Comparison of ENCODE assay signal across 11 cellular contexts in the genomic region with DNA sequence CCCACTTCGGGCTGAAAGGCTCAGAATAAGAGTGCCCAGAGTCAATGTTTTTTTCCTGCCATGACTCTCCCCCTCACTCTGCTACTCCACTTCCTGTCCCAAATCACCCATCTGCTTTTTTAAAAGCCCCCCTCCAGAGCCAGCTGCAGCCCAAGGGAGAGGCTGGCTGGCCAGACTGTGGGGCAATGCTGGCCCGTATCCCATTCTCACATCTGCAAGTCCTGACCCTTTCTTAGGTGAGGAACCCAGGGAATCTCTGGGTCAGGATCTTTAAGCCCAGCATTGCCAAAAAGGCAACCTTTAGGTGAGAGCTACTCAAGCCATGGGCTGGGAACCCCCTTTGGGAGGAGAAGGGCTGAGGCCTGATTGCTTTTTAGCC. TPM values are rescaled to one million over a fixed set of nuclear protein-coding genes. Genes with fewer than 3 reads are reported as not detected.
DNase-seq lines count a peak whose midpoint lies in the region; ATAC-seq and TF ChIP-seq lines count a peak whose summit lies in the region.
"Had no signal": no experiment of that assay in that cellular context is flagged by ENCODE, and none has a peak within 500 bp of the region (broad histone marks: within the 10 kb centered on the region; RNA-seq: fewer than 3 reads in every experiment).

No MANE protein-coding gene starts in this region.

- no peaks in the 10 kb centered on the region for H3K9me2 ChIP-seq in Loucy (replicated peaks; ENCODE audit: low read depth, low read length)

- ATAC-seq in HG03280 (IDR thresholded peaks at IDR 0.05; ENCODE audit: unreplicated experiment) = no peak

- peaks cover 26% of the 10 kb centered on the region for H3K27me3 Mint-ChIP-seq in nephron (ENCODE audit: low read depth)

- 0 out of 2 replicates have a peak, but pooled peaks cover 2% of the 10 kb centered on the region for H3F3A ChIP-seq in Loucy (ENCODE audit: low read depth)

- no peaks in the 10 kb centered on the region for H3K9me3 Mint-ChIP-seq in nephron

- DNase-seq in dermis blood vessel endothelial cell (peak; percentile 37), NCI-H1436 treated with DMSO at 0.1 percent for 48 hours (lab: John Stamatoyannopoulos, UW) (no peak), NCI-H128 (lab: John Stamatoyannopoulos, UW; ENCODE audit: unreplicated experiment) (no peak)
- no peak for DNase-seq in effector CD4-positive, alpha-beta T cell
- DNase-seq: DND-41; foreskin melanocyte; stimulated activated CD4-positive, alpha-beta T cell treated with anti-CD3 and anti-CD28 coated beads, Interleukin-12 subunit alpha, Interleukin-12 subunit beta, amount 100 ng/mL, for 4 hours had no signal

- peak overlapping the region; percentile 68 to 92 (median 88) for H3K4me3 Mint-ChIP-seq in nephron

- no peak overlapping the region for H2AFZ ChIP-seq in Loucy (ENCODE audit: low read length)

- peaks cover 50% of the 10 kb centered on the region for H3K4me1 Mint-ChIP-seq in nephron

- H4K20me1 ChIP-seq in BLaER1 (no peaks in the 10 kb centered on the region), Loucy (ENCODE audit: insufficient read depth, low read length, poor library complexity, severe bottlenecking) (peaks cover 7% of the 10 kb centered on the region)

- no peak for TF ChIP-seq CTCF in Loucy (conservative IDR thresholded peaks at IDR 0.05; ENCODE audit: low read length)
- TF ChIP-seq CTCF in nephron (IDR thresholded peaks at IDR 0.05; ENCODE audit: unreplicated experiment in 3 of 3) = no peak

- peak overlapping the region; percentile 93 for H3K4me2 ChIP-seq in BLaER1
- peak overlapping the region; percentile 100 for H3K4me2 ChIP-seq in Loucy (ENCODE audit: low read depth, low read length, poor library complexity, severe bottlenecking)

- H3K27ac Mint-ChIP-seq in nephron = peak overlapping the region; percentile 57 to 78 (median 60)

- H3K36me3 ChIP-seq in BLaER1 (no peaks in the 10 kb centered on the region), Loucy (ENCODE audit: insufficient read depth, low read length) (no peaks in the 10 kb centered on the region)

- H3K27me3 ChIP-seq in BLaER1 (no peaks in the 10 kb centered on the region), Loucy (ENCODE audit: insufficient read depth, low read length, poor library complexity, severe bottlenecking) (peaks cover 10% of the 10 kb centered on the region)

- H3K4me1 ChIP-seq in BLaER1 = peaks cover 54% of the 10 kb centered on the region
- H3K4me1 ChIP-seq in Loucy (ENCODE audit: insufficient read depth, low read length, poor library complexity, severe bottlenecking) = peaks cover 47% of the 10 kb centered on the region

- no peaks in the 10 kb centered on the region for H3K36me3 Mint-ChIP-seq in nephron (ENCODE audit: low read depth)

- peak overlapping the region; percentile 98; the same call in 1 of the 2 replicates for H3K9ac ChIP-seq in BLaER1
- peak overlapping the region; percentile 41 for H3K9ac ChIP-seq in Loucy (ENCODE audit: low read depth, low read length, poor library complexity, severe bottlenecking)

- peaks cover 43% of the 10 kb centered on the region for H3K79me2 ChIP-seq in Loucy (ENCODE audit: insufficient read depth, low read length)

- peak overlapping the region; percentile 98 for H3K27ac ChIP-seq in BLaER1

- peak overlapping the region; percentile 98; the same call in 1 of the 2 replicates for H3K4me3 ChIP-seq in BLaER1
- peak overlapping the region; percentile 26 for H3K4me3 ChIP-seq in Loucy (ENCODE audit: low read length, poor library complexity, severe bottlenecking)

- H3K9me3 ChIP-seq in BLaER1 (no peaks in the 10 kb centered on the region), Loucy (ENCODE audit: insufficient read depth, low read depth, low read length) (no peaks in the 10 kb centered on the region)

RNA-seq across cellular contexts. Expression of gene ITGA5, which starts 1.7 kb away (rescaled TPM):
- total RNA-seq in dermis blood vessel endothelial cell = 567 and 846 TPM in 2 replicates

RNA-seq across cellular contexts. Expression of gene ZNF385A, which starts 36.2 kb away (rescaled TPM):
- 2.2 and 4.0 TPM in 2 replicates for total RNA-seq in dermis blood vessel endothelial cell

RNA-seq across cellular contexts. Expression of gene GTSF1, which starts 52.6 kb away (rescaled TPM):
- 0.34 TPM in 1 of 2 replicates, not detected in the other for total RNA-seq in dermis blood vessel endothelial cell

RNA-seq across cellular contexts. Expression of gene GPR84, which starts 56.5 kb away (rescaled TPM):
- total RNA-seq in dermis blood vessel endothelial cell = under 0.01 and 0.05 TPM in 2 replicates
